13 cellular contexts compared by ENCODE assay signal in the genomic region with DNA sequence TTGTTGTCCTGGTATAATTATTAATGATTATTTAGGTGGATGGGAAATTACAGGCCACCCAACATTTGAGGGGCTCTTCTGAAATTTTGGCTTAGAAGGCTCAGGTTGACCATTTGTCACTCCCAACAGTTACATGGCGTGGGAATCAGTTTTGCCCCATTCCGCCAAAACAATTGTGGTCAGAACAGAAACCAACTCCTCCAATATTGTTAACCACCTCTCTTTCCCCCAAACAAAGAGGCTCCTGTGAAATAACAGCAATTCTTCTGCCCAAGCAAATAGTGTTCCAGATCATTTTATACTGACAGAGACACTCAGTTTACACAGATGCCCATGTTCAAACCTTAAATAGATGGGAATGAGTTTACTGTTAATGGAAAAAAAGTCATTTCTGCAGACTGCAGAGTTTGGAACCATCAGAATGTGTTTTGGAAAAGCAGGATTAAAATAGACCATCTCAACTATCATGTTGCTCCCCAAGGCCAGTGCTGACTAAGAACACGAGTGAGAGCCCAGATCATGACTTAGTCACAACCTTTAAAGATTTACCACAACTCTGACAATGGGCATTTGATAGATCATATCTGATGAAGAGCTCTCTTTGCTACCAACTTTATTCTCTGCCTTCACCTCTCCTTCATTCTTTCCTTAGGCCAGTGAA.
A peak's percentile ranks its signal among the peaks of the same experiment; 100 is the strongest.
DNase-seq lines count a peak whose midpoint lies in the region; ATAC-seq and TF ChIP-seq lines count a peak whose summit lies in the region.
"Had no signal": no experiment of that assay in that cellular context is flagged by ENCODE, and none has a peak within 500 bp of the region (broad histone marks: within the 10 kb centered on the region; RNA-seq: fewer than 3 reads in every experiment).

No MANE protein-coding gene starts in this region.

- peaks cover 13% of the 10 kb centered on the region for H3K79me2 ChIP-seq in osteoblast (ENCODE audit: insufficient read depth, low read length)

- ATAC-seq in GM18907 (IDR thresholded peaks at IDR 0.05; ENCODE audit: unreplicated experiment) = peak; percentile 83
- peak; percentile 87 for ATAC-seq in HG02642 (IDR thresholded peaks at IDR 0.05; ENCODE audit: poor library complexity, unreplicated experiment)
- ATAC-seq: left lung, right lobe of liver had no signal

- H3K4me2 ChIP-seq in osteoblast (ENCODE audit: insufficient read depth, low read length) = peak overlapping the region; percentile 17

- H3K9me3 ChIP-seq in osteoblast (ENCODE audit: low read depth, low read length) (no peaks in the 10 kb centered on the region), tibial nerve (no peaks in the 10 kb centered on the region), Peyer's patch (no peaks in the 10 kb centered on the region)
- H3K9me3 ChIP-seq: left lung, right lobe of liver had no signal

- no peak overlapping the region for H3K4me3 ChIP-seq in osteoblast (ENCODE audit: insufficient read depth, low read length)
- no peak overlapping the region for H3K4me3 ChIP-seq in tibial nerve
- H3K4me3 ChIP-seq in Peyer's patch = no peak overlapping the region
- H3K4me3 ChIP-seq: left lung, right lobe of liver had no signal

- H3K36me3 ChIP-seq in osteoblast (ENCODE audit: insufficient read depth, low read length) (peaks cover 97% of the 10 kb centered on the region), tibial nerve (peaks cover 0 to 97% (median 4%) of the 10 kb centered on the region in 3 donors), Peyer's patch (peaks cover 0 to 10% (median 0%) of the 10 kb centered on the region in 3 donors)
- H3K36me3 ChIP-seq: right lobe of liver had no signal

- no peak for TF ChIP-seq POLR2A in tibial nerve (IDR thresholded peaks at IDR 0.05)
- no peak for TF ChIP-seq POLR2A in Peyer's patch (IDR thresholded peaks at IDR 0.05)

- H2AFZ ChIP-seq in osteoblast (ENCODE audit: low read length) = no peak overlapping the region

- H4K20me1 ChIP-seq in osteoblast (ENCODE audit: insufficient read depth, low read length) = peaks cover 12% of the 10 kb centered on the region

- no peak for TF ChIP-seq EP300 in tibial nerve (IDR thresholded peaks at IDR 0.05)

- peak overlapping the region; percentile 38 for H3K27ac ChIP-seq in osteoblast (ENCODE audit: low read depth, low read length)
- peak overlapping the region in 2 of 4 donors; percentile 0 to 26 for H3K27ac ChIP-seq in tibial nerve
- H3K27ac ChIP-seq in Peyer's patch = no peak overlapping the region
- H3K27ac ChIP-seq: left lung, right lobe of liver, VCaP had no signal

- WGBS in tibial nerve, 2 donors = 81 to 84% methylated on average over 3 of the region's 3 CpGs

- H3K27me3 ChIP-seq in osteoblast (ENCODE audit: insufficient read depth, low read length) (no peaks in the 10 kb centered on the region), tibial nerve (no peaks in the 10 kb centered on the region), Peyer's patch (no peaks in the 10 kb centered on the region)
- H3K27me3 ChIP-seq: left lung, right lobe of liver had no signal

- peaks cover 29% of the 10 kb centered on the region for H3K4me1 ChIP-seq in osteoblast (ENCODE audit: insufficient read depth, low read length)
- no peaks in the 10 kb centered on the region for H3K4me1 ChIP-seq in tibial nerve
- H3K4me1 ChIP-seq in Peyer's patch = no peaks in the 10 kb centered on the region
- H3K4me1 ChIP-seq: left lung, right lobe of liver had no signal

- DNase-seq in M059J (ENCODE audit: low read depth) (peak; percentile 85), osteoblast (ENCODE audit: insufficient read length, low spot score, missing footprints) (peak; percentile 48), GM19238 (ENCODE audit: insufficient read length, low spot score) (no peak), tibial nerve (ENCODE audit: low spot score in 2 of 2) (no peak), Peyer's patch (no peak), mucosa of gallbladder (ENCODE audit: low spot score) (no peak)
- DNase-seq: Kasumi-1; left lung; right lobe of liver; stimulated activated CD8-positive, alpha-beta memory T cell treated with anti-CD3 and anti-CD28 coated beads, Interleukin-4, amount 100 ng/mL, for 48 hours had no signal

- TF ChIP-seq CTCF in osteoblast (IDR thresholded peaks at IDR 0.05; ENCODE audit: extremely low read depth, low read depth, low read length) (no peak), tibial nerve (IDR thresholded peaks at IDR 0.05) (no peak), Peyer's patch (IDR thresholded peaks at IDR 0.05) (no peak)

Comparison
In these comparisons a context has a peak if more than half of its experiments do, and no peak if none do; other contexts are left out.
1. DNase-seq: peak in M059J (single experiment) and osteoblast (single experiment); none in GM19238 (single experiment), tibial nerve (0 of 2), Peyer's patch (0 of 3) and mucosa of gallbladder (single experiment).